ENCODE assay signal across 13 cellular contexts in the genomic region with DNA sequence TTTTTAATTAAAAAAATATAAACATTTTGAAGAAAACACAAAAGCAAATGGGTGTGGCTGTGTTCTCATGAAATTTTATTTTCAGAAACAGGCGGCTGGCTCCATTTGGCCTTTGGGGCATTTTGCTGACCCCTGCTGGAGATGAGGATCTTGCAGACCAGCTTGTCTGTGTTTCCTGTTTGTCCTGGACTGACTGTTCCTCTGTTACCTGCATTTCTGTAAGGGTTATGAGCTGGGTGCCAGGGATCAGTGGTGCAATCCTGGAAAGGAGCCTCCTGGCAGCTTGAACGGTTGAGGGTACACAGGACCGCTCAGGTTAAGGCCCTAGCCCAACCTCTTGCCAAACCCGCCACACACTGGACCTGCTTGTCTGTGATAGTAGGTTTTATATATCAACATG. TPM values are rescaled to one million over a fixed set of nuclear protein-coding genes. Genes with fewer than 3 reads are reported as not detected.
DNase-seq lines count a peak whose midpoint lies in the region; ATAC-seq and TF ChIP-seq lines count a peak whose summit lies in the region.
"Had no signal": no experiment of that assay in that cellular context is flagged by ENCODE, and none has a peak within 500 bp of the region (broad histone marks: within the 10 kb centered on the region; RNA-seq: fewer than 3 reads in every experiment).

No MANE protein-coding gene starts in this region.

- H3K36me3 ChIP-seq in breast epithelium: no peaks in the 10 kb centered on the region
- H3K36me3 ChIP-seq: BLaER1 treated with 17β-estradiol and CSF1 and Interleukin-3, amounts not matched to agents 10 nM and 100 nM had no signal

- TF ChIP-seq CTCF in MCF 10A (IDR thresholded peaks at IDR 0.05; ENCODE audit: unreplicated experiment) (peak; percentile 9), breast epithelium (IDR thresholded peaks at IDR 0.05) (no peak), cardiac fibroblast (IDR thresholded peaks at IDR 0.05; ENCODE audit: low read depth, low read length) (peak; percentile 41), type B pancreatic cell (conservative IDR thresholded peaks at IDR 0.05) (peak; percentile 59)

- H3K27me3 Mint-ChIP-seq in MCF 10A (ENCODE audit: insufficient read depth, unreplicated experiment) (no peaks in the 10 kb centered on the region), type B pancreatic cell (peaks cover 10% of the 10 kb centered on the region)

- intact Hi-C loops in MCF 10A (cut with micrococcal nuclease) (no loop called here), breast epithelium (cut with DNase I; ENCODE audit: low total_unique reads) (no loop called here)

- CTCF ChIA-PET in MCF 10A (lab: Yijun Ruan, JAX): interaction anchor here (0.6 to 2.3 kb wide), 4 partner anchors 15 to 262 kb away, joined by 3 to 18 read pairs (median 4); no protein-coding TSS in a partner anchor

- peaks cover 9% of the 10 kb centered on the region for H3K36me3 Mint-ChIP-seq in MCF 10A (ENCODE audit: insufficient read depth, unreplicated experiment)
- no peaks in the 10 kb centered on the region for H3K36me3 Mint-ChIP-seq in type B pancreatic cell

- H3K4me1 Mint-ChIP-seq in MCF 10A (ENCODE audit: insufficient read depth, unreplicated experiment) (peaks cover 6% of the 10 kb centered on the region), type B pancreatic cell (ENCODE audit: unreplicated experiment) (no peaks in the 10 kb centered on the region)

- POLR2A ChIA-PET in MCF 10A (lab: Yijun Ruan, JAX): interaction anchor here (1.8 kb wide), 1 partner anchor 243 kb away, joined by 3 read pairs; the partner anchor contains the start of gene ZSCAN5A

- H3K4me1 ChIP-seq in breast epithelium: peaks cover 0 to 5% of the 10 kb centered on the region in 2 donors

- H3K4me3 Mint-ChIP-seq in MCF 10A (ENCODE audit: unreplicated experiment) (no peak overlapping the region), type B pancreatic cell (no peak overlapping the region)

- H3K4me3 ChIP-seq in breast epithelium (no peak overlapping the region), cardiac fibroblast (replicated peaks in 1 of 2; ENCODE audit: low read depth in 2 of 2, low read length in 2 of 2) (no peak overlapping the region)
- H3K4me3 ChIP-seq: BLaER1 treated with 17β-estradiol and CSF1 and Interleukin-3, amounts not matched to agents 10 nM and 100 nM had no signal

- no peak for TF ChIP-seq POLR2A in breast epithelium (IDR thresholded peaks at IDR 0.05)

- H3K9me3 Mint-ChIP-seq in MCF 10A (ENCODE audit: unreplicated experiment) (no peaks in the 10 kb centered on the region), type B pancreatic cell (no peaks in the 10 kb centered on the region)

- H3K27ac Mint-ChIP-seq in MCF 10A (ENCODE audit: low read depth, unreplicated experiment) (no peak overlapping the region), type B pancreatic cell (no peak overlapping the region)

- ATAC-seq in GM18861 (IDR thresholded peaks at IDR 0.05; ENCODE audit: unreplicated experiment): no peak
- ATAC-seq: left ventricle myocardium superior had no signal

- H3K9me3 ChIP-seq in breast epithelium: no peaks in the 10 kb centered on the region
- H3K9me3 ChIP-seq: BLaER1 treated with 17β-estradiol and CSF1 and Interleukin-3, amounts not matched to agents 10 nM and 100 nM had no signal

- H3K27me3 ChIP-seq in breast epithelium: peaks cover 0 to 7% of the 10 kb centered on the region in 2 donors
- H3K27me3 ChIP-seq: BLaER1 treated with 17β-estradiol and CSF1 and Interleukin-3, amounts not matched to agents 10 nM and 100 nM had no signal

- DNase-seq in MCF 10A (ENCODE audit: unreplicated experiment) (peak; percentile 25), breast epithelium (ENCODE audit: low spot score in 2 of 2) (no peak), NCI-H146 treated with DMSO at 0.1 percent for 48 hours (lab: John Stamatoyannopoulos, UW; ENCODE audit: unreplicated experiment) (peak; percentile 14), cardiac fibroblast (ENCODE audit: low read depth in 2 of 2) (peak in 1 of 2 donors; percentile 21), type B pancreatic cell (ENCODE audit: extremely low spot score, unreplicated experiment) (no peak), NCI-H2227 (lab: John Stamatoyannopoulos, UW; ENCODE audit: unreplicated experiment) (no peak), glomerular visceral epithelial cell (ENCODE audit: extremely low spot score) (no peak)
- DNase-seq: activated CD4-positive, alpha-beta T cell treated with anti-CD3 and anti-CD28 coated beads, Interleukin-2, amount 50 U/mL, for 1 hour; left ventricle myocardium superior; retina had no signal

- no TSS peak for BruUV-seq in MCF 10A (replicated peaks; lab: Mats Ljungman, UMichigan)

- no peak overlapping the region for H3K27ac ChIP-seq in breast epithelium
- H3K27ac ChIP-seq: BLaER1 treated with 17β-estradiol and CSF1 and Interleukin-3, amounts not matched to agents 10 nM and 100 nM; epithelial cell of prostate had no signal

RNA-seq across cellular contexts. Expression of gene ZNF787, which starts 49.9 kb away (rescaled TPM):
- total RNA-seq in MCF 10A (2022): 58.2 and 68.6 TPM in 2 replicates
- total RNA-seq in breast epithelium: 10 to 100 TPM; 10.2 to 11.1 (median 10.4) TPM
- total RNA-seq in type B pancreatic cell (ENCODE audit: low replicate concordance): 30.2 and 34.0 TPM in 2 replicates

Comparison
In these comparisons a context has a peak if more than half of its experiments do, and no peak if none do; other contexts are left out.
1. DNase-seq: peak in MCF 10A (single experiment) and NCI-H146 treated with DMSO at 0.1 percent for 48 hours (single experiment); none in breast epithelium (0 of 2), type B pancreatic cell (single experiment), NCI-H2227 (single experiment) and glomerular visceral epithelial cell (single experiment).
2. CTCF ChIP-seq: peak in MCF 10A (single experiment), cardiac fibroblast (single experiment) and type B pancreatic cell (single experiment); none in breast epithelium (0 of 3).